ENCODE assay signal across 8 cellular contexts in genomic region chr1:17375651-17376050, GRCh38. TPM values are rescaled to one million over a fixed set of nuclear protein-coding genes. Genes with fewer than 3 reads are reported as not detected.
"Had no signal": no experiment of that assay in that cellular context is flagged by ENCODE, and none has a peak within 500 bp of the region (broad histone marks: within the 10 kb centered on the region; RNA-seq: fewer than 3 reads in every experiment).

No MANE protein-coding gene starts in this region.

- H3K4me1 ChIP-seq: HAP-1 had no signal

- H3K9ac ChIP-seq: GM23248 had no signal

- DNase-seq: GM23248, GOT3, H7, HFFc6 had no signal

- H3K9me3 ChIP-seq: HAP-1 had no signal

- H3K27ac ChIP-seq: GM23248 had no signal

- H3K4me3 ChIP-seq: GM23248, HAP-1 had no signal

- H3K36me3 ChIP-seq: HAP-1 had no signal

- H2AFZ ChIP-seq: GM23248 had no signal

RNA-seq across cellular contexts. Expression of gene PADI6, which starts 3.7 kb away (rescaled TPM):
- total RNA-seq: GM23248, H4, H7, HepG2, HFFc6, HT1080 had no signal
